Comparison of ENCODE assay signal across 17 cellular contexts in the genomic region with DNA sequence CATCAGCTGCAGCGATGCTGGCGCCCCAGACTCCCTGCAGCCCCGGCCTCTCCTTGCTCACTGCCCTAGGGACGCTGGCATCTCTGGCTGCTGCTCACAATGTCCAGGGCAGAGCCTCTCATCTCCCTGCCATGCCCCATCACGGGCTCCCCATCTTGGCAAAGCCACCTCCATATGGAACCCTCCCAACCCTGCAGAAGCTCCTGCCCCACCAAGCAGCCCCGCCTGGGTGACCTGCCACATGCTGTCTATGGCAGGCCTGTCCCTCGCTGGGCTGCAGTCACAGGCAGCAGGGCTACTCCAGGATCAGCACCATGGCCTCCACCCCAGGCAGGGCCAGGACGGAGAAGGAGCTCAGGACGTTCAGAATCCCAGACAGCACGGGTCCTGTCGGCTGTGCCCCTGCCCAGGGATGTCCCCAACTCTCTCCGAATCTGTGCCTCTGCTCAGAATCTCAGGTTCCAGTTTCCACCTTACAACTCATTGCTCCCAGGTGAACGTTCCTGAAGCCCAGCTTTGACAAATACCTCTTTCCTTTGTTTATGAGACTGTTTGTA.
"Had no signal": no experiment of that assay in that cellular context is flagged by ENCODE, and none has a peak within 500 bp of the region (broad histone marks: within the 10 kb centered on the region; RNA-seq: fewer than 3 reads in every experiment).

No MANE protein-coding gene starts in this region.

- DNase-seq: activated CD4-positive, alpha-beta T cell treated with anti-CD3 and anti-CD28 coated beads, Interleukin-2, amount 10 ng/mL, durations not matched to agents 24 days and 14 days; activated CD8-positive, alpha-beta memory T cell treated with anti-CD3 and anti-CD28 coated beads, Interleukin-2, amount 50 U/mL, for 48 hours; activated CD8-positive, alpha-beta T cell treated with anti-CD3 and anti-CD28 coated beads, Interleukin-2, amount 10 ng/mL, durations not matched to agents 7 days and 5 days; activated gamma-delta T cell; activated T-cell treated with anti-CD3 and anti-CD28 coated beads, Interleukin-2, amount 50 U/mL, for 48 hours; amygdala; effector memory CD8-positive, alpha-beta T cell; esophagus squamous epithelium; left colon; stimulated activated CD4-positive, alpha-beta T cell treated with anti-CD3 and anti-CD28 coated beads, Interleukin-2, amount 100 ng/mL, for 24 hours; stimulated activated naive CD8-positive, alpha-beta T cell treated with anti-CD3 and anti-CD28 coated beads, Interleukin-15, Interleukin-2, amounts not matched to agents 100 U/mL and 50 U/mL, for 24 hours; substantia nigra; T1000 had no signal

- H3K27me3 ChIP-seq: body of pancreas, esophagus squamous epithelium, neural progenitor cell, ovary, tibial artery had no signal

- H3K27ac ChIP-seq: body of pancreas, esophagus squamous epithelium, neural progenitor cell, ovary, tibial artery had no signal

- H3K4me2 ChIP-seq: neural progenitor cell had no signal

- H3K9ac ChIP-seq: neural progenitor cell had no signal

- H3K9me3 ChIP-seq: body of pancreas, esophagus squamous epithelium, ovary, tibial artery had no signal

- ATAC-seq: activated CD8-positive, alpha-beta T cell treated with anti-CD3 and anti-CD28 coated beads, Interleukin-2, amount 10 ng/mL, durations not matched to agents 7 days and 5 days; body of pancreas; effector memory CD8-positive, alpha-beta T cell; left colon; stimulated activated naive CD8-positive, alpha-beta T cell treated with anti-CD3 and anti-CD28 coated beads, Interleukin-15, Interleukin-2, amounts not matched to agents 100 U/mL and 50 U/mL, for 24 hours had no signal

- H3K36me3 ChIP-seq: esophagus squamous epithelium, neural progenitor cell, ovary, tibial artery had no signal

- H3K4me3 ChIP-seq: body of pancreas, esophagus squamous epithelium, neural progenitor cell, ovary, tibial artery had no signal
